7 cellular contexts compared by ENCODE assay signal in the genomic region with DNA sequence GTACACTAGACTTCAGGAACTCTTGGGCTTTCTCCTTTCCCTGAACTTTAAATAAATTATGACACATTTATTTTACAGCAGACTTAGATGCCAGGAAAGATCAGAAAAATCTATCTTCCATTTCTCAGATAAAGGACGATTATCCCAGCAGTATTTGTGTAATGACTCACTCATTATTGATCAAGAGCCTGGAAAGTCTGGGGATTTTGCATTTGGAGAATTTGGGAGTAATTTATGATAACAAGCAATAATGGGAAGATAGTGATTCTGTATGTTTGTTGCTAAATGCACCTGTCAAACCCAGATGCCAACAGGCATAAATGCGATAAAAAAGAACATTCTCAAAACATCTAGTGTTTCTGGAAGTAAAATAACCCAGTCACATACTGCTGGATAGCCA.
"Had no signal": no experiment of that assay in that cellular context is flagged by ENCODE, and none has a peak within 500 bp of the region (broad histone marks: within the 10 kb centered on the region; RNA-seq: fewer than 3 reads in every experiment).

No MANE protein-coding gene starts in this region.

- H3K36me3 Mint-ChIP-seq: IgD-negative memory B cell had no signal

- H3K27me3 Mint-ChIP-seq: IgD-negative memory B cell had no signal

- H3K27ac Mint-ChIP-seq: IgD-negative memory B cell had no signal

- H3K4me3 ChIP-seq: K562 had no signal

- H3K4me3 Mint-ChIP-seq: IgD-negative memory B cell had no signal

- H3K27ac ChIP-seq: HL-60 had no signal

- DNase-seq: IMR-90, KBM-7 had no signal

- ATAC-seq: HepG2, K562 had no signal

- FAIRE-seq: HepG2, HTR-8/SVneo, K562 had no signal
